ENCODE assay signal across 21 cellular contexts in the genomic region with DNA sequence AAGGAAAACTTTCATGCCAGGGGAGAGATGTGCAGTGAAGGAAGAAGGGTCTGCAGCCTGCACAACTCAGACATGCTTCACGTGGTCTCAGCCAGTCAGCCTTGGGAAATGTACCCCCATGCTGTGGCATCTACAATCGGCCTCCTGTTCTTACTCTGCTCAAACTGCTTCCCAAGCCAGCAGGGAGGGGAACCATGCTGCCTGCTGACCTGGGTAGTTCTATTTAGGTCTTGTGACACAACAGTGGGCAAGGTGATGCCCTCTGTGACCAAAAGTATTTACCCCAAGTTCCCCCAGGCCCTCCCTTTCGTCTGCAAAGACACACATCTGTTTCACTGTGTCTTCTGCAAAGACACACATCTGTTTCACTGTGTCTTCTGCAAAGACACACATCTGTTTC.
DNase-seq lines count a peak whose midpoint lies in the region; ATAC-seq and TF ChIP-seq lines count a peak whose summit lies in the region.
"Had no signal": no experiment of that assay in that cellular context is flagged by ENCODE, and none has a peak within 500 bp of the region (broad histone marks: within the 10 kb centered on the region; RNA-seq: fewer than 3 reads in every experiment).

No MANE protein-coding gene starts in this region.

- H3K4me3 Mint-ChIP-seq in stimulated activated memory B cell treated with anti-CD40 and anti-IgM and Interleukin-4, amounts not matched to agents 10 μg/mL and 1 μg/mL and 100 μg/mL, for 72 hours: no peak overlapping the region
- H3K4me3 Mint-ChIP-seq in activated CD8-positive, alpha-beta memory T cell treated with anti-CD3 and anti-CD28 coated beads, Interleukin-2, amount 10 ng/mL, durations not matched to agents 7 days and 5 days: no peak overlapping the region
- H3K4me3 Mint-ChIP-seq: activated naive CD8-positive, alpha-beta T cell treated with anti-CD3 and anti-CD28 coated beads, Interleukin-2, amount 50 U/mL, for 24 hours; nephron; WTC11 had no signal

- no peaks in the 10 kb centered on the region for H3K27me3 Mint-ChIP-seq in stimulated activated memory B cell treated with anti-CD40 and anti-IgM and Interleukin-4, amounts not matched to agents 10 μg/mL and 1 μg/mL and 100 μg/mL, for 72 hours
- H3K27me3 Mint-ChIP-seq in activated CD8-positive, alpha-beta memory T cell treated with anti-CD3 and anti-CD28 coated beads, Interleukin-2, amount 10 ng/mL, durations not matched to agents 7 days and 5 days: no peaks in the 10 kb centered on the region
- H3K27me3 Mint-ChIP-seq: activated naive CD8-positive, alpha-beta T cell treated with anti-CD3 and anti-CD28 coated beads, Interleukin-2, amount 50 U/mL, for 24 hours had no signal

- H3K23ac ChIP-seq in trophoblast cell (ENCODE audit: low read length): no peak overlapping the region

- H3K4me1 ChIP-seq in OCI-LY3 (ENCODE audit: low read length): peaks cover 38% of the 10 kb centered on the region
- peaks cover 5 to 11% of the 10 kb centered on the region in 2 experiments for H3K4me1 ChIP-seq in trophoblast cell (ENCODE audit: control insufficient read depth in 1 of 2, insufficient read depth in 2 of 2, low read length in 2 of 2)

- H4K12ac ChIP-seq in trophoblast cell (ENCODE audit: low read depth, low read length): no peak overlapping the region

- peaks cover 65% of the 10 kb centered on the region for H3K36me3 Mint-ChIP-seq in stimulated activated memory B cell treated with anti-CD40 and anti-IgM and Interleukin-4, amounts not matched to agents 10 μg/mL and 1 μg/mL and 100 μg/mL, for 72 hours
- no peaks in the 10 kb centered on the region for H3K36me3 Mint-ChIP-seq in activated CD8-positive, alpha-beta memory T cell treated with anti-CD3 and anti-CD28 coated beads, Interleukin-2, amount 10 ng/mL, durations not matched to agents 7 days and 5 days

- no peak overlapping the region for H3K4ac ChIP-seq in trophoblast cell (ENCODE audit: low read depth, low read length)

- TF ChIP-seq CTCF in OCI-LY3 (IDR thresholded peaks at IDR 0.05; ENCODE audit: low read depth, low read length): no peak
- no peak for TF ChIP-seq CTCF in dorsolateral prefrontal cortex (IDR thresholded peaks at IDR 0.05 in 54 of 56, conservative IDR thresholded peaks at IDR 0.05 in 2 of 56; ENCODE audit: low read depth in 1 of 56, partially characterized antibody in 56 of 56)

- H3K4me2 ChIP-seq in OCI-LY3 (ENCODE audit: low read length) (peak overlapping the region; percentile 73), trophoblast cell (ENCODE audit: low read length) (no peak overlapping the region)

- H3K9me3 Mint-ChIP-seq in stimulated activated memory B cell treated with anti-CD40 and anti-IgM and Interleukin-4, amounts not matched to agents 10 μg/mL and 1 μg/mL and 100 μg/mL, for 72 hours: no peaks in the 10 kb centered on the region
- H3K9me3 Mint-ChIP-seq in activated CD8-positive, alpha-beta memory T cell treated with anti-CD3 and anti-CD28 coated beads, Interleukin-2, amount 10 ng/mL, durations not matched to agents 7 days and 5 days (ENCODE audit: low read depth): no peaks in the 10 kb centered on the region
- H3K9me3 Mint-ChIP-seq: activated naive CD8-positive, alpha-beta T cell treated with anti-CD3 and anti-CD28 coated beads, Interleukin-2, amount 50 U/mL, for 24 hours; nephron; WTC11 had no signal

- no peak overlapping the region for H4K91ac ChIP-seq in trophoblast cell (ENCODE audit: low read depth, low read length)

- H3K79me1 ChIP-seq in trophoblast cell (ENCODE audit: low read length): no peaks in the 10 kb centered on the region

- intact Hi-C loops in dorsolateral prefrontal cortex (cut with DNase I): no loop called here

- H3K27ac ChIP-seq in OCI-LY3 (ENCODE audit: low read length): no peak overlapping the region
- peak overlapping the region in 47 of 59 donors; percentile 1 to 93 (median 52) for H3K27ac ChIP-seq in dorsolateral prefrontal cortex
- no peak overlapping the region for H3K27ac ChIP-seq in trophoblast cell (ENCODE audit: low read depth, low read length)
- H3K27ac ChIP-seq: gastroesophageal sphincter, upper lobe of right lung had no signal

- H2BK120ac ChIP-seq in trophoblast cell (ENCODE audit: insufficient read depth, low read length, poor library complexity): no peak overlapping the region

- H3K36me3 ChIP-seq in OCI-LY3 (replicated peaks; ENCODE audit: low read depth, low read length) (peaks cover 6% of the 10 kb centered on the region), trophoblast cell (ENCODE audit: control insufficient read depth in 1 of 2, insufficient read depth in 2 of 2, low read length in 2 of 2) (peaks cover 5 to 6% of the 10 kb centered on the region in 2 experiments)

- H3K4me3 ChIP-seq in OCI-LY3 (ENCODE audit: low read length): peak overlapping the region; percentile 44
- H3K4me3 ChIP-seq in dorsolateral prefrontal cortex: no peak overlapping the region
- H3K4me3 ChIP-seq in trophoblast cell (ENCODE audit: low read depth, low read length): no peak overlapping the region
- H3K4me3 ChIP-seq: gastroesophageal sphincter, upper lobe of right lung had no signal

- H3K27me3 ChIP-seq in OCI-LY3 (ENCODE audit: low read depth, low read length): no peaks in the 10 kb centered on the region
- no peaks in the 10 kb centered on the region for H3K27me3 ChIP-seq in dorsolateral prefrontal cortex
- H3K27me3 ChIP-seq in trophoblast cell (ENCODE audit: insufficient read depth, low read length): no peaks in the 10 kb centered on the region
- H3K27me3 ChIP-seq: gastroesophageal sphincter, upper lobe of right lung had no signal

- H4K8ac ChIP-seq in trophoblast cell (ENCODE audit: low read depth, low read length): no peak overlapping the region

- no peak overlapping the region for H2AK5ac ChIP-seq in trophoblast cell (ENCODE audit: low read length)

- peaks cover 57% of the 10 kb centered on the region for H3K4me1 Mint-ChIP-seq in stimulated activated memory B cell treated with anti-CD40 and anti-IgM and Interleukin-4, amounts not matched to agents 10 μg/mL and 1 μg/mL and 100 μg/mL, for 72 hours
- peaks cover 24% of the 10 kb centered on the region for H3K4me1 Mint-ChIP-seq in activated CD8-positive, alpha-beta memory T cell treated with anti-CD3 and anti-CD28 coated beads, Interleukin-2, amount 10 ng/mL, durations not matched to agents 7 days and 5 days

- no peak overlapping the region for H3K18ac ChIP-seq in trophoblast cell (ENCODE audit: low read length)

- H3K79me2 ChIP-seq in OCI-LY3 (ENCODE audit: low read length) (0 out of 2 replicates have a peak, but pooled peaks cover 2% of the 10 kb centered on the region), trophoblast cell (ENCODE audit: control insufficient read depth, insufficient read depth, low read length, poor library complexity) (no peaks in the 10 kb centered on the region)

- peak; percentile 40 for DNase-seq in activated CD8-positive, alpha-beta memory T cell treated with anti-CD3 and anti-CD28 coated beads, Interleukin-2, amount 50 U/mL, for 48 hours
- no peak for DNase-seq in activated CD8-positive, alpha-beta memory T cell treated with anti-CD3 and anti-CD28 coated beads, Interleukin-2, amount 50 U/mL, for 4 hours
- DNase-seq in dorsolateral prefrontal cortex (no peak), trophoblast cell (no peak)
- no peak for DNase-seq in activated CD8-positive, alpha-beta memory T cell treated with anti-CD3 and anti-CD28 coated beads, Interleukin-2, amount 10 ng/mL, durations not matched to agents 7 days and 5 days
- DNase-seq: 8988T; activated gamma-delta T cell; activated naive CD8-positive, alpha-beta T cell treated with anti-CD3 and anti-CD28 coated beads, Interleukin-2, amount 50 U/mL, for 24 hours; DMS153; NCI-H1105; NCI-H2081; NCI-H345; NCI-H82; Right ventricle myocardium superior; upper lobe of right lung had no signal

- H3K9ac ChIP-seq in OCI-LY3 (ENCODE audit: low read length) (no peak overlapping the region), trophoblast cell (ENCODE audit: low read length) (no peak overlapping the region)

- no peak for ATAC-seq in stimulated activated memory B cell treated with anti-CD40 and anti-IgM and Interleukin-4, amounts not matched to agents 10 μg/mL and 1 μg/mL and 100 μg/mL, for 72 hours
- no peak for ATAC-seq in GM21619 (IDR thresholded peaks at IDR 0.05; ENCODE audit: unreplicated experiment)
- ATAC-seq in activated CD8-positive, alpha-beta memory T cell treated with anti-CD3 and anti-CD28 coated beads, Interleukin-2, amount 10 ng/mL, durations not matched to agents 7 days and 5 days: no peak
- ATAC-seq: activated naive CD8-positive, alpha-beta T cell treated with anti-CD3 and anti-CD28 coated beads, Interleukin-2, amount 50 U/mL, for 24 hours; gastroesophageal sphincter; WTC11 had no signal

- no CpG with 5 or more reads among the region's 3 CpGs for WGBS in trophoblast cell (ENCODE audit: extremely low coverage, insufficient coverage, insufficient read length)

- H2AFZ ChIP-seq in OCI-LY3 (ENCODE audit: low read depth, low read length): no peak overlapping the region
- H2AFZ ChIP-seq in trophoblast cell (ENCODE audit: insufficient read depth, low read length, poor library complexity): no peak overlapping the region

- no peak overlapping the region for H3K14ac ChIP-seq in trophoblast cell (ENCODE audit: low read length)

- H4K20me1 ChIP-seq in OCI-LY3 (ENCODE audit: insufficient read depth, low read length): no peaks in the 10 kb centered on the region

- no peak overlapping the region for H2BK12ac ChIP-seq in trophoblast cell (ENCODE audit: low read length)

- H2BK5ac ChIP-seq in trophoblast cell (ENCODE audit: low read depth, low read length, poor library complexity): no peak overlapping the region

- peak overlapping the region; percentile 47 for H3K27ac Mint-ChIP-seq in stimulated activated memory B cell treated with anti-CD40 and anti-IgM and Interleukin-4, amounts not matched to agents 10 μg/mL and 1 μg/mL and 100 μg/mL, for 72 hours
- no peak overlapping the region for H3K27ac Mint-ChIP-seq in activated CD8-positive, alpha-beta memory T cell treated with anti-CD3 and anti-CD28 coated beads, Interleukin-2, amount 10 ng/mL, durations not matched to agents 7 days and 5 days
- H3K27ac Mint-ChIP-seq: activated naive CD8-positive, alpha-beta T cell treated with anti-CD3 and anti-CD28 coated beads, Interleukin-2, amount 50 U/mL, for 24 hours; WTC11 had no signal

- CTCF ChIA-PET in activated CD8-positive, alpha-beta memory T cell treated with anti-CD3 and anti-CD28 coated beads, Interleukin-2, amount 10 ng/mL, durations not matched to agents 7 days and 5 days (lab: Charles Lee): no interaction called here

- H3K9me3 ChIP-seq in OCI-LY3 (ENCODE audit: insufficient read depth, low read length) (no peaks in the 10 kb centered on the region), trophoblast cell (ENCODE audit: insufficient read depth, low read depth, low read length) (peaks cover 4% of the 10 kb centered on the region)
- H3K9me3 ChIP-seq: gastroesophageal sphincter, upper lobe of right lung had no signal

Comparison
In these comparisons a context has a peak if more than half of its experiments do, and no peak if none do; other contexts are left out.
1. H3K27ac ChIP-seq: peak in dorsolateral prefrontal cortex (47 of 59); none in OCI-LY3 (single experiment) and trophoblast cell (single experiment).